9 cellular contexts compared by ENCODE assay signal in the genomic region with DNA sequence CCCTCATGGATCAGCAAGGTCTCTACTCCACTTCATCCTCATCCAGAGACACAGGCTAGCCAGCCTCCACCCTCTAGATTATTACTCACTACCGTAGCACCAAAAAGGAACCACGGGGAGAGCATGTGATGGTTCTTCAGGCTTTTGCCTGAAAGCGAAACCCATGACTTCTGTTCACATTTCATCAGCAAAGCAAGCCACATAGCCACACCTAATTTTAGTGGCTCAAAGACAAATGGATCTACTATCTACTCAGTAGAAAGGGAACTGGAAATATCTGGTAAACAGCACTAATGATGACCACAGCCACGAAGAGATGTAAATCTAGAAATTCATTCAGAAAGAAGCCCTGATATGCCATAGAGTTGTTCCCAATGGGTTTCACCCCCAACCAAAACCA. TPM values are rescaled to one million over a fixed set of nuclear protein-coding genes. Genes with fewer than 3 reads are reported as not detected.
A peak's percentile ranks its signal among the peaks of the same experiment; 100 is the strongest.
DNase-seq lines count a peak whose midpoint lies in the region; ATAC-seq, FAIRE-seq and TF ChIP-seq lines count a peak whose summit lies in the region.
"Had no signal": no experiment of that assay in that cellular context is flagged by ENCODE, and none has a peak within 500 bp of the region (broad histone marks: within the 10 kb centered on the region; RNA-seq: fewer than 3 reads in every experiment).

No MANE protein-coding gene starts in this region.

- H3K27me3 Mint-ChIP-seq in CD14-positive monocyte (ENCODE audit: low read depth in 3 of 3), result no peaks in the 10 kb centered on the region
- H3K27me3 Mint-ChIP-seq in activated CD4-positive, alpha-beta T cell treated with anti-CD3 and anti-CD28 coated beads for 36 hours, result no peaks in the 10 kb centered on the region

- intact Hi-C loops in CD14-positive monocyte (cut with micrococcal nuclease) (loop anchor here in 1 of 2 donors (1.0 to 5.0 kb wide), 3 partner anchors 25 to 158 kb away; no protein-coding TSS in a partner anchor), testis (cut with DNase I; ENCODE audit: low total_unique reads) (no loop called here), HepG2 (cut with micrococcal nuclease; ENCODE audit: unreplicated experiment) (loop anchor here (5.0 kb wide), 4 partner anchors 42 to 173 kb away; a partner anchor contains a TSS)
- intact Hi-C loops in activated CD4-positive, alpha-beta T cell treated with anti-CD3 and anti-CD28 coated beads for 36 hours (cut with DNase I, micrococcal nuclease), result loop anchor here (1.0 kb wide), 2 partner anchors 18 to 62 kb away; no protein-coding TSS in a partner anchor

- FAIRE-seq in HepG2 (lab: Jason Lieb, UNC), result no peak
- FAIRE-seq: pancreas had no signal

- TF ChIP-seq RAD21 in SK-N-SH (IDR thresholded peaks at IDR 0.05; ENCODE audit: low read length) (no peak), HepG2 (CRISPR knock-in tag; IDR thresholded peaks at IDR 0.05) (no peak)

- no peak overlapping the region for H3K4me2 ChIP-seq in SK-N-SH
- no peak overlapping the region for H3K4me2 ChIP-seq in HepG2 (ENCODE audit: low read depth, low read length)

- TF ChIP-seq CTCF in CD14-positive monocyte (IDR thresholded peaks at IDR 0.05) (no peak), fibroblast of the aortic adventitia (IDR thresholded peaks at IDR 0.05; ENCODE audit: insufficient read depth, low read length) (no peak), testis (IDR thresholded peaks at IDR 0.05) (no peak), SK-N-SH (IDR thresholded peaks at IDR 0.05) (no peak), HepG2 (CRISPR knock-in tag; IDR thresholded peaks at IDR 0.05) (no peak)

- H3K9ac ChIP-seq in SK-N-SH (no peak overlapping the region), HepG2 (ENCODE audit: insufficient read depth, low read depth, low read length) (no peak overlapping the region)

- DNase-seq in CD14-positive monocyte (ENCODE audit: low spot score), result peak; percentile 94
- DNase-seq in activated CD4-positive, alpha-beta T cell treated with anti-CD3 and anti-CD28 coated beads for 36 hours, result peak; percentile 80
- peak; percentile 71 for DNase-seq in fibroblast of the aortic adventitia (ENCODE audit: low read depth)
- DNase-seq in testis, result peak; percentile 50
- no peak for DNase-seq in SK-N-SH
- no peak for DNase-seq in HepG2 (ENCODE audit: low spot score)

- no peak overlapping the region for H3K27ac ChIP-seq in testis
- no peak overlapping the region for H3K27ac ChIP-seq in SK-N-SH (ENCODE audit: low read depth in 2 of 2, low read length in 1 of 2)
- no peak overlapping the region for H3K27ac ChIP-seq in HepG2 (ENCODE audit: extremely low read length, insufficient read depth, low read length)
- H3K27ac ChIP-seq: pancreas had no signal

- H3K27ac Mint-ChIP-seq in CD14-positive monocyte, result peak overlapping the region; percentile 92 to 100 (median 97)
- H3K27ac Mint-ChIP-seq in activated CD4-positive, alpha-beta T cell treated with anti-CD3 and anti-CD28 coated beads for 36 hours, result peak overlapping the region; percentile 96

- peaks cover 32% of the 10 kb centered on the region for H3F3A ChIP-seq in SK-N-SH (replicated peaks; ENCODE audit: insufficient read depth)

- H3K4me3 ChIP-seq in fibroblast of the aortic adventitia (ENCODE audit: low read depth, low read length), result no peak overlapping the region
- no peak overlapping the region for H3K4me3 ChIP-seq in testis
- no peak overlapping the region for H3K4me3 ChIP-seq in SK-N-SH (ENCODE audit: low read depth in 2 of 2, low read length in 1 of 2)
- no peak overlapping the region for H3K4me3 ChIP-seq in HepG2 (replicated peaks in 1 of 3; ENCODE audit: insufficient read depth in 1 of 3, low read depth in 2 of 3, low read length in 3 of 3)
- H3K4me3 ChIP-seq: pancreas had no signal

- H3K36me3 ChIP-seq in testis (ENCODE audit: low read depth, missing control alignments) (no peaks in the 10 kb centered on the region), SK-N-SH (replicated peaks in 1 of 2; ENCODE audit: control insufficient read depth in 1 of 2, insufficient read depth in 2 of 2, low read length in 1 of 2) (no peaks in the 10 kb centered on the region), HepG2 (replicated peaks in 1 of 2; ENCODE audit: control insufficient read depth in 1 of 2, insufficient read depth in 2 of 2, low read length in 2 of 2) (no peaks in the 10 kb centered on the region)
- H3K36me3 ChIP-seq: pancreas had no signal

- no peaks in the 10 kb centered on the region for H3K27me3 ChIP-seq in testis
- H3K27me3 ChIP-seq in SK-N-SH (ENCODE audit: insufficient read depth), result no peaks in the 10 kb centered on the region
- H3K27me3 ChIP-seq in HepG2 (ENCODE audit: control insufficient read depth in 1 of 2, insufficient read depth in 2 of 2, low read length in 2 of 2), result no peaks in the 10 kb centered on the region
- H3K27me3 ChIP-seq: pancreas had no signal

- peaks cover 63% of the 10 kb centered on the region for H3K4me1 Mint-ChIP-seq in CD14-positive monocyte
- peaks cover 90% of the 10 kb centered on the region for H3K4me1 Mint-ChIP-seq in activated CD4-positive, alpha-beta T cell treated with anti-CD3 and anti-CD28 coated beads for 36 hours

- H3K4me3 Mint-ChIP-seq in CD14-positive monocyte, result peak overlapping the region in 1 of 2 donors; percentile 51
- peak overlapping the region; percentile 48 for H3K4me3 Mint-ChIP-seq in activated CD4-positive, alpha-beta T cell treated with anti-CD3 and anti-CD28 coated beads for 36 hours

- in situ Hi-C loops in HepG2 (cut with HindIII; ENCODE audit: extremely low pct_ligation_motif_present, low pct_unique_long_range_greater_than_20kb), result no loop called here

- H3K9me3 ChIP-seq in testis, result no peaks in the 10 kb centered on the region
- no peaks in the 10 kb centered on the region for H3K9me3 ChIP-seq in SK-N-SH
- H3K9me3 ChIP-seq in HepG2 (ENCODE audit: low read length), result no peaks in the 10 kb centered on the region
- H3K9me3 ChIP-seq: pancreas had no signal

- H2AFZ ChIP-seq in SK-N-SH (ENCODE audit: low read depth) (no peak overlapping the region), HepG2 (ENCODE audit: low read length) (no peak overlapping the region)

- WGBS in testis, 2 donors, result 85 to 90% methylated on average over 4 of the region's 4 CpGs
- 76% methylated on average over 4 of the region's 4 CpGs for WGBS in SK-N-SH (ENCODE audit: low lambda C conversion rate)
- 41% methylated on average over 4 of the region's 4 CpGs for WGBS in HepG2 (ENCODE audit: low lambda C conversion rate)

- H3K79me2 ChIP-seq in SK-N-SH (ENCODE audit: insufficient read depth) (no peaks in the 10 kb centered on the region), HepG2 (ENCODE audit: insufficient read depth, low read length) (no peaks in the 10 kb centered on the region)

- POLR2A ChIA-PET in activated CD4-positive, alpha-beta T cell treated with anti-CD3 and anti-CD28 coated beads for 36 hours (lab: Charles Lee), result interaction anchor here (0.6 to 1.8 kb wide), 3 partner anchors 17 to 26 kb away, joined by 4 to 12 read pairs (median 8); no protein-coding TSS in a partner anchor
- POLR2A ChIA-PET in SK-N-SH (lab: Yijun Ruan, JAX) (no interaction called here), HepG2 (lab: Yijun Ruan, JAX) (no interaction called here)

- H3K4me1 ChIP-seq in testis, result peaks cover 5% of the 10 kb centered on the region
- peaks cover 29 to 34% of the 10 kb centered on the region in 2 experiments for H3K4me1 ChIP-seq in SK-N-SH (ENCODE audit: control insufficient read depth in 1 of 2, insufficient read depth in 2 of 2, low read depth in 1 of 2, low read length in 1 of 2)
- H3K4me1 ChIP-seq in HepG2 (ENCODE audit: insufficient read depth, low read length), result peaks cover 61% of the 10 kb centered on the region

- peaks cover 0 to 3% (median 0%) of the 10 kb centered on the region in 7 donors for H3K9me3 Mint-ChIP-seq in CD14-positive monocyte
- H3K9me3 Mint-ChIP-seq in activated CD4-positive, alpha-beta T cell treated with anti-CD3 and anti-CD28 coated beads for 36 hours (ENCODE audit: low read depth), result peaks cover 4% of the 10 kb centered on the region

- ATAC-seq in GM19468 (IDR thresholded peaks at IDR 0.05; ENCODE audit: extremely low read depth, unreplicated experiment) (peak; percentile 61), HG03469 (IDR thresholded peaks at IDR 0.05; ENCODE audit: unreplicated experiment) (peak; percentile 61), HepG2 (no peak)
- ATAC-seq in activated CD4-positive, alpha-beta T cell treated with anti-CD3 and anti-CD28 coated beads for 36 hours, result peak; percentile 67

- BruUV-seq in HepG2 (replicated peaks; lab: Mats Ljungman, UMichigan), result no TSS peak

- H4K20me1 ChIP-seq in SK-N-SH (ENCODE audit: insufficient read depth), result no peaks in the 10 kb centered on the region
- no peaks in the 10 kb centered on the region for H4K20me1 ChIP-seq in HepG2 (ENCODE audit: insufficient read depth, low read length)

- TF ChIP-seq EP300 in SK-N-SH (IDR thresholded peaks at IDR 0.05; ENCODE audit: borderline replicate concordance in 1 of 2, low read depth in 1 of 2, low read length in 1 of 2), result no peak
- no peak for TF ChIP-seq EP300 in HepG2 (IDR thresholded peaks at IDR 0.05; ENCODE audit: low read depth in 2 of 2, low read length in 2 of 2)
- no peak for TF ChIP-seq EP300 in HepG2 (CRISPR knock-in tag; IDR thresholded peaks at IDR 0.05; ENCODE audit: borderline replicate concordance)

- TF ChIP-seq POLR2A in testis (IDR thresholded peaks at IDR 0.05) (no peak), HepG2 (IDR thresholded peaks at IDR 0.05; ENCODE audit: insufficient read depth in 1 of 2, low read depth in 2 of 2, low read length in 2 of 2) (no peak)

- no peaks in the 10 kb centered on the region for H3K9me2 ChIP-seq in SK-N-SH

- peaks cover 2 to 6% of the 10 kb centered on the region in 2 donors for H3K36me3 Mint-ChIP-seq in CD14-positive monocyte
- peaks cover 25% of the 10 kb centered on the region for H3K36me3 Mint-ChIP-seq in activated CD4-positive, alpha-beta T cell treated with anti-CD3 and anti-CD28 coated beads for 36 hours (ENCODE audit: low read depth)

- CTCF ChIA-PET in activated CD4-positive, alpha-beta T cell treated with anti-CD3 and anti-CD28 coated beads for 36 hours (lab: Charles Lee), result interaction anchor here (1.2 to 3.8 kb wide), 4 partner anchors 27 to 213 kb away, joined by 3 to 29 read pairs (median 7); a partner anchor contains a TSS
- CTCF ChIA-PET in SK-N-SH (lab: Yijun Ruan, JAX), result interaction anchor here (1.0 kb wide), 1 partner anchor 39 kb away, joined by 3 read pairs; no protein-coding TSS in a partner anchor
- CTCF ChIA-PET in HepG2 (lab: Yijun Ruan, JAX; ENCODE audit: low intra/inter-chr PET ratio, low total read pairs), result no interaction called here

RNA-seq across cellular contexts. Expression of a gene that starts 51.4 kb away (rescaled TPM):
- polyA plus RNA-seq in CD14-positive monocyte, result 1 to 10 TPM; 3.4 to 3.5 TPM
- 10 to 100 TPM in 1 of 2 experiments, 1 to 10 TPM in 1; 6.6 to 10.4 TPM for total RNA-seq in activated CD4-positive, alpha-beta T cell treated with anti-CD3 and anti-CD28 coated beads for 36 hours
- 6.1 and 9.6 TPM in 2 replicates for total RNA-seq in fibroblast of the aortic adventitia (ENCODE audit: low replicate concordance)
- total RNA-seq in testis, result 10 to 100 TPM in 1 of 2 donors, 1 to 10 TPM in 1; 8.5 to 10.2 TPM
- 14.5 TPM for polyA plus RNA-seq in testis (ENCODE audit: insufficient read depth, low read depth, low replicate concordance)
- 6.7 and 7.3 TPM in 2 replicates for polyA plus RNA-seq in SK-N-SH (2012; rRNA removed)
- polyA plus RNA-seq in SK-N-SH (2012; cell fraction: cytosol; rRNA removed), result 5.3 and 5.5 TPM in 2 replicates
- polyA plus RNA-seq in SK-N-SH (2012; cell fraction: nucleus; rRNA removed), result 15.3 and 16.9 TPM in 2 replicates
- total RNA-seq in HepG2 (2016; rRNA removed; fragmentation: Illumina TruSeq; extraction: Trizol), result 5.4 and 5.5 TPM in 2 replicates
- total RNA-seq in HepG2 (2016; cell fraction: cytosol; rRNA removed; fragmentation: Illumina TruSeq; extraction: Trizol; ENCODE audit: low read depth), result 0.62 and 0.71 TPM in 2 replicates
- total RNA-seq in HepG2 (2016; cell fraction: insoluble cytoplasmic fraction; rRNA removed; fragmentation: Illumina TruSeq; extraction: Trizol), result 5.0 and 6.6 TPM in 2 replicates
- 2.2 and 2.7 TPM in 2 replicates for total RNA-seq in HepG2 (2016; cell fraction: membrane; rRNA removed; fragmentation: Illumina TruSeq; extraction: Trizol)
- 9.6 and 10.7 TPM in 2 replicates for total RNA-seq in HepG2 (2016; cell fraction: nucleus; rRNA removed; fragmentation: Illumina TruSeq; extraction: Trizol)
- polyA plus RNA-seq in HepG2 (2011; rRNA removed), result 3.1 and 3.9 TPM in 2 replicates
- polyA plus RNA-seq in HepG2 (2011; cell fraction: cytosol; rRNA removed), result 1.9 TPM in 2 replicates
- 6.1 and 6.5 TPM in 2 replicates for polyA plus RNA-seq in HepG2 (2011; cell fraction: nucleus; rRNA removed)
- 4.0 and 4.1 TPM in 2 replicates for polyA plus RNA-seq in HepG2 (2012)
- 0.77 and 0.96 TPM in 2 replicates for polyA plus RNA-seq in HepG2 (2016; cell fraction: cytosol; fragmentation: Illumina TruSeq; extraction: Trizol; ENCODE audit: low read depth)
- polyA plus RNA-seq in HepG2 (2016; cell fraction: insoluble cytoplasmic fraction; fragmentation: Illumina TruSeq; extraction: Trizol; ENCODE audit: low read depth), result 4.7 TPM in 2 replicates
- polyA plus RNA-seq in HepG2 (2016; cell fraction: membrane; fragmentation: Illumina TruSeq; extraction: Trizol; ENCODE audit: low read depth), result 1.5 and 2.0 TPM in 2 replicates
- 22.3 and 22.4 TPM in 2 replicates for polyA plus RNA-seq in HepG2 (2016; cell fraction: nucleus; fragmentation: Illumina TruSeq; extraction: Trizol; ENCODE audit: insufficient read depth, low read depth)
- 3.5 and 7.9 TPM in 2 replicates for polyA minus RNA-seq in HepG2 (2011; rRNA and poly(A)+ RNA removed; ENCODE audit: low replicate concordance)
- 1.2 and 1.5 TPM in 2 replicates for polyA minus RNA-seq in HepG2 (2011; cell fraction: cytosol; rRNA and poly(A)+ RNA removed)
- polyA minus RNA-seq in HepG2 (2011; cell fraction: nucleus; rRNA and poly(A)+ RNA removed), result 9.2 and 12.5 TPM in 2 replicates

Comparison
In these comparisons a context has a peak if more than half of its experiments do, and no peak if none do; other contexts are left out.
1. DNase-seq: peak in CD14-positive monocyte (single experiment), activated CD4-positive, alpha-beta T cell treated with anti-CD3 and anti-CD28 coated beads for 36 hours (single experiment), fibroblast of the aortic adventitia (single experiment) and testis (single experiment); none in SK-N-SH (single experiment) and HepG2 (single experiment).